In genomic region chr1:211133841-211134669, GRCh38 we compare ENCODE assay signal across 1 cellular context.
TF ChIP-seq lines count a peak whose summit lies in the region.

KCNH1 (minus strand) TSS chr1:211134148; CDS start chr1:211133945, 203 bp downstream.

TF ChIP-seq in K562, 482 proteins besides CTCF, POLR2A, EP300 and RAD21 (continued from another document and continues in another):
- TF ChIP-seq AFF4 (CRISPR knock-in tag; IDR thresholded peaks at IDR 0.05), result no peak
- peak in 1 of 2 experiments; percentile 85; a peak in 1 of 3 replicates for TF ChIP-seq CBX3 (IDR thresholded peaks at IDR 0.05; ENCODE audit: borderline replicate concordance in 1 of 2, low read length in 2 of 2)
- TF ChIP-seq RBM34 (IDR thresholded peaks at IDR 0.05; ENCODE audit: borderline replicate concordance, insufficient read depth, low read length), result 0 out of 2 replicates have a peak, but pooled peaks have one; percentile 80
- TF ChIP-seq KLF16 (IDR thresholded peaks at IDR 0.05), result peak; percentile 59
- TF ChIP-seq U2AF2 (optimal IDR thresholded peaks at IDR 0.05; ENCODE audit: low read depth, low read length), result no peak
- peak; percentile 96 for TF ChIP-seq CTCFL (IDR thresholded peaks at IDR 0.05; ENCODE audit: borderline replicate concordance, insufficient read depth, low read depth, low read length, poor library complexity, severe bottlenecking)
- no peak for TF ChIP-seq ZNF408 (CRISPR knock-in tag; IDR thresholded peaks at IDR 0.05; ENCODE audit: low read depth)
- TF ChIP-seq SMC3 (conservative IDR thresholded peaks at IDR 0.05; ENCODE audit: insufficient read depth, low read depth, low read length), result peak; percentile 97
- no peak for TF ChIP-seq BACH1 (tag; IDR thresholded peaks at IDR 0.05)
- TF ChIP-seq DEAF1 (CRISPR knock-in tag; IDR thresholded peaks at IDR 0.05), result peak; percentile 91
- TF ChIP-seq ARID3B (CRISPR knock-in tag; IDR thresholded peaks at IDR 0.05; ENCODE audit: borderline replicate concordance), result no peak; the same call in 1 of the 2 replicates
- no peak for TF ChIP-seq ELF4 (CRISPR knock-in tag; IDR thresholded peaks at IDR 0.05)
- TF ChIP-seq E2F1 (CRISPR knock-in tag; IDR thresholded peaks at IDR 0.05), result peak; percentile 80
- no peak for TF ChIP-seq ETV6 (IDR thresholded peaks at IDR 0.05; ENCODE audit: borderline replicate concordance in 1 of 2, low read depth in 2 of 2, low read length in 1 of 2)
- no peak for TF ChIP-seq ETV6 (CRISPR knock-in tag; IDR thresholded peaks at IDR 0.05; ENCODE audit: borderline replicate concordance)
- no peak for TF ChIP-seq MAFK (IDR thresholded peaks at IDR 0.05; ENCODE audit: low read length)
- TF ChIP-seq RNF219 (CRISPR knock-in tag; IDR thresholded peaks at IDR 0.05), result no peak
- no peak for TF ChIP-seq PCBP2 (IDR thresholded peaks at IDR 0.05; ENCODE audit: low read depth, low read length, poor library complexity, severe bottlenecking)
- peak; percentile 51; the same call in 1 of the 2 replicates for TF ChIP-seq SP1 (CRISPR knock-in tag; IDR thresholded peaks at IDR 0.05)
- TF ChIP-seq BRD9 (IDR thresholded peaks at IDR 0.05; ENCODE audit: low read depth, partially characterized antibody), result no peak
- no peak for TF ChIP-seq IRF1 (CRISPR knock-in tag; IDR thresholded peaks at IDR 0.05; ENCODE audit: borderline replicate concordance)
- peak; percentile 25; the same call in 1 of the 2 replicates for TF ChIP-seq NFIC (IDR thresholded peaks at IDR 0.05)
- no peak for TF ChIP-seq CBFA2T2 (conservative IDR thresholded peaks at IDR 0.05)
- TF ChIP-seq MYNN (IDR thresholded peaks at IDR 0.05), result no peak
- TF ChIP-seq MYNN (CRISPR knock-in tag; IDR thresholded peaks at IDR 0.05), result no peak
- TF ChIP-seq POLR3G (IDR thresholded peaks at IDR 0.05; ENCODE audit: extremely low read depth, insufficient read length, insufficient replicate concordance), result no peak
- peak in 1 of 2 experiments; percentile 68; a peak in 2 of 4 replicates for TF ChIP-seq ZMIZ1 (IDR thresholded peaks at IDR 0.05; ENCODE audit: low read depth in 2 of 2, low read length in 2 of 2)
- no peak for TF ChIP-seq POLR2H (tag; IDR thresholded peaks at IDR 0.05; ENCODE audit: low read depth)
- TF ChIP-seq SMARCA4 (IDR thresholded peaks at IDR 0.05), result no peak
- peak; percentile 87 for TF ChIP-seq SMAD4 (CRISPR knock-in tag; conservative IDR thresholded peaks at IDR 0.05)
- TF ChIP-seq HSF4 (CRISPR knock-in tag; IDR thresholded peaks at IDR 0.05; ENCODE audit: borderline replicate concordance), result no peak
- no peak for TF ChIP-seq ZNF707 (CRISPR knock-in tag; conservative IDR thresholded peaks at IDR 0.05)
- no peak for TF ChIP-seq BCL6 (CRISPR knock-in tag; IDR thresholded peaks at IDR 0.05)
- TF ChIP-seq ZNF165 (CRISPR knock-in tag; IDR thresholded peaks at IDR 0.05; ENCODE audit: borderline replicate concordance), result no peak
- peak; percentile 54; the same call in 1 of the 2 replicates for TF ChIP-seq E2F5 (CRISPR knock-in tag; IDR thresholded peaks at IDR 0.05)
- no peak for TF ChIP-seq FOXJ2 (tag; IDR thresholded peaks at IDR 0.05)
- no peak for TF ChIP-seq TBL1XR1 (IDR thresholded peaks at IDR 0.05; ENCODE audit: low read length in 2 of 2)
- TF ChIP-seq ZNF668 (CRISPR knock-in tag; IDR thresholded peaks at IDR 0.05), result no peak
- no peak for TF ChIP-seq WHSC1 (IDR thresholded peaks at IDR 0.05; ENCODE audit: low read length)
- TF ChIP-seq TCF3 (CRISPR knock-in tag; IDR thresholded peaks at IDR 0.05), result no peak; the same call in 1 of the 2 replicates
- TF ChIP-seq CBFB (CRISPR knock-in tag; IDR thresholded peaks at IDR 0.05), result no peak
- peak; percentile 85 for TF ChIP-seq STAG1 (CRISPR knock-in tag; IDR thresholded peaks at IDR 0.05; ENCODE audit: borderline replicate concordance)
- TF ChIP-seq ZNF583 (CRISPR knock-in tag; IDR thresholded peaks at IDR 0.05), result no peak
- no peak for TF ChIP-seq RHOXF2B (CRISPR knock-in tag; conservative IDR thresholded peaks at IDR 0.05)
- no peak for TF ChIP-seq MLX (CRISPR knock-in tag; conservative IDR thresholded peaks at IDR 0.05)
- TF ChIP-seq TCF15 (CRISPR knock-in tag; IDR thresholded peaks at IDR 0.05), result no peak
